ENCODE assay signal across 17 cellular contexts in the genomic region with DNA sequence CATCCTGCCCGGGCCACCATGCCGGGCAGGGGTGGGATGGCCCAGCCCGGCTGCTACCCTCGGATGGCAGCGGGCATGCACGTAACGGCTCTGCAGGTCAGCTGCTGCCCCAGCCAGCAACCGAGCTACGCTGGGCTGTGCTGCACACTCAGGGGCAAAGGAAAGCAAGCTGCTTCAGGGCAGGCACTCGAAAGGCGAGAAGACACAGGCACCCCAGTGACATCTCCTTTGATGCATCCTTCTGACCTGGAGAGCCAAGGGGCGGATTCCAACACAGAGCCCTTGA. TPM values are rescaled to one million over a fixed set of nuclear protein-coding genes. Genes with fewer than 3 reads are reported as not detected.
DNase-seq lines count a peak whose midpoint lies in the region; ATAC-seq, FAIRE-seq and TF ChIP-seq lines count a peak whose summit lies in the region.
"Had no signal": no experiment of that assay in that cellular context is flagged by ENCODE, and none has a peak within 500 bp of the region (broad histone marks: within the 10 kb centered on the region; RNA-seq: fewer than 3 reads in every experiment).

No MANE protein-coding gene starts in this region.

- H3K9me3 ChIP-seq in right lobe of liver (no peaks in the 10 kb centered on the region), HepG2 (ENCODE audit: low read length) (no peaks in the 10 kb centered on the region)

- ATAC-seq in right lobe of liver (no peak), HepG2 (no peak)

- CTCF ChIA-PET in HepG2 (lab: Yijun Ruan, JAX; ENCODE audit: low intra/inter-chr PET ratio, low total read pairs) = no interaction called here

- H3K36me3 ChIP-seq in right lobe of liver = no peaks in the 10 kb centered on the region
- H3K36me3 ChIP-seq in HepG2 (replicated peaks in 1 of 2; ENCODE audit: control insufficient read depth in 1 of 2, insufficient read depth in 2 of 2, low read length in 2 of 2) = peaks cover 4 to 5% of the 10 kb centered on the region in 2 experiments; a peak in 2 of 5 replicates

- no TSS peak for BruUV-seq in HepG2 (replicated peaks; lab: Mats Ljungman, UMichigan)

- in situ Hi-C loops in HepG2 (cut with HindIII; ENCODE audit: extremely low pct_ligation_motif_present, low pct_unique_long_range_greater_than_20kb) = no loop called here

- FAIRE-seq in HepG2 (lab: Jason Lieb, UNC) = no peak
- FAIRE-seq: A204.1, G401.6, GM12891 had no signal

- no peaks in the 10 kb centered on the region for H3K27me3 Mint-ChIP-seq in chondrocyte (ENCODE audit: low read depth)
- H3K27me3 Mint-ChIP-seq: B cell; CD4-positive, alpha-beta T cell had no signal

- TF ChIP-seq EP300 in HepG2 (IDR thresholded peaks at IDR 0.05; ENCODE audit: low read depth in 2 of 2, low read length in 2 of 2) (no peak), HepG2 (CRISPR knock-in tag; IDR thresholded peaks at IDR 0.05; ENCODE audit: borderline replicate concordance) (no peak)

- no peak overlapping the region for H3K9ac ChIP-seq in HepG2 (ENCODE audit: insufficient read depth, low read depth, low read length)
- H3K9ac ChIP-seq: GM23248 had no signal

- H3K27ac Mint-ChIP-seq in chondrocyte (ENCODE audit: unreplicated experiment) = no peak overlapping the region
- H3K27ac Mint-ChIP-seq: B cell; CD4-positive, alpha-beta T cell had no signal

- TF ChIP-seq RAD21 in HepG2 (CRISPR knock-in tag; IDR thresholded peaks at IDR 0.05) = no peak

- 100% methylated on average over 1 of the region's 12 CpGs for WGBS in right lobe of liver (ENCODE audit: insufficient coverage, low coverage, low lambda C conversion rate, missing lambda C conversion rate)
- 95% methylated on average over 8 of the region's 12 CpGs for WGBS in HepG2 (ENCODE audit: low lambda C conversion rate)

- intact Hi-C loops in right lobe of liver (cut with DNase I) = no loop called here
- intact Hi-C loops in HepG2 (cut with micrococcal nuclease; ENCODE audit: unreplicated experiment) = no loop called here
- intact Hi-C loops in posterior vena cava (cut with DNase I) = loop anchor here (10.0 kb wide), 2 partner anchors 247 to 493 kb away; no protein-coding TSS in a partner anchor

- POLR2A ChIA-PET in HepG2 (lab: Yijun Ruan, JAX) = interaction anchor here (5.1 kb wide), 1 partner anchor 9 kb away, joined by 20 read pairs; the partner anchor contains the start of gene HDAC4

- H3K4me3 Mint-ChIP-seq in chondrocyte (ENCODE audit: unreplicated experiment) = no peak overlapping the region
- H3K4me3 Mint-ChIP-seq: B cell; CD4-positive, alpha-beta T cell; H9 had no signal

- H3K4me2 ChIP-seq in HepG2 (ENCODE audit: low read depth, low read length) = no peak overlapping the region

- H3K9me3 Mint-ChIP-seq in chondrocyte (ENCODE audit: low read depth) = no peaks in the 10 kb centered on the region
- H3K9me3 Mint-ChIP-seq: CD4-positive, alpha-beta T cell; H9 had no signal

- peaks cover 10% of the 10 kb centered on the region for H3K4me1 Mint-ChIP-seq in chondrocyte (ENCODE audit: low read depth)

- DNase-seq in right lobe of liver (peak in 2 of 3 donors; percentile 27 to 33), HepG2 (ENCODE audit: low spot score) (no peak), chondrocyte (ENCODE audit: low spot score) (peak; percentile 75), posterior vena cava (ENCODE audit: low spot score) (peak; percentile 51), NCI-H748 (lab: John Stamatoyannopoulos, UW; ENCODE audit: unreplicated experiment) (no peak), NOMO-1 treated with dmso at 0.1 percent for 144 hours (lab: John Stamatoyannopoulos, UW; ENCODE audit: unreplicated experiment) (no peak), SK-N-DZ (ENCODE audit: low spot score) (no peak)
- DNase-seq: C1 segment of cervical spinal cord; Calu3; CD4-positive, alpha-beta T cell; EL; GM23248; H9 had no signal

- no peak for TF ChIP-seq CTCF in right lobe of liver (IDR thresholded peaks at IDR 0.05)
- TF ChIP-seq CTCF in HepG2 (CRISPR knock-in tag; IDR thresholded peaks at IDR 0.05) = no peak
- no peak for TF ChIP-seq CTCF in chondrocyte (IDR thresholded peaks at IDR 0.05)

- H3K27ac ChIP-seq in right lobe of liver (no peak overlapping the region), HepG2 (ENCODE audit: extremely low read length, insufficient read depth, low read length) (no peak overlapping the region)
- H3K27ac ChIP-seq: GM23248 had no signal

- no peak overlapping the region for H3K4me3 ChIP-seq in right lobe of liver
- H3K4me3 ChIP-seq in HepG2 (replicated peaks in 1 of 3; ENCODE audit: insufficient read depth in 1 of 3, low read depth in 2 of 3, low read length in 3 of 3) = no peak overlapping the region
- H3K4me3 ChIP-seq: GM23248 had no signal

- TF ChIP-seq POLR2A in right lobe of liver (IDR thresholded peaks at IDR 0.05) (no peak), HepG2 (IDR thresholded peaks at IDR 0.05; ENCODE audit: insufficient read depth in 1 of 2, low read depth in 2 of 2, low read length in 2 of 2) (no peak)

- no peak overlapping the region for H2AFZ ChIP-seq in HepG2 (ENCODE audit: low read length)
- H2AFZ ChIP-seq: GM23248 had no signal

- peaks cover 2% of the 10 kb centered on the region for H3K36me3 Mint-ChIP-seq in chondrocyte (ENCODE audit: low read depth)

- H3K79me2 ChIP-seq in HepG2 (ENCODE audit: insufficient read depth, low read length) = peaks cover 75% of the 10 kb centered on the region

- peaks cover 49% of the 10 kb centered on the region for H4K20me1 ChIP-seq in HepG2 (ENCODE audit: insufficient read depth, low read length)

- peaks cover 0 to 10% (median 4%) of the 10 kb centered on the region in 4 donors for H3K4me1 ChIP-seq in right lobe of liver
- H3K4me1 ChIP-seq in HepG2 (ENCODE audit: insufficient read depth, low read length) = peaks cover 13% of the 10 kb centered on the region; the same call in 1 of the 2 replicates

- no peaks in the 10 kb centered on the region for H3K27me3 ChIP-seq in right lobe of liver
- no peaks in the 10 kb centered on the region for H3K27me3 ChIP-seq in HepG2 (ENCODE audit: control insufficient read depth in 1 of 2, insufficient read depth in 2 of 2, low read length in 2 of 2)

TF ChIP-seq in HepG2, 621 proteins besides CTCF, POLR2A, EP300 and RAD21:
- TF ChIP-seq RCOR2 (CRISPR knock-in tag; IDR thresholded peaks at IDR 0.05) (no peak), ZNF20 (CRISPR knock-in tag; IDR thresholded peaks at IDR 0.05) (no peak), TCF7 (IDR thresholded peaks at IDR 0.05; ENCODE audit: low read depth) (no peak), ZNF552 (CRISPR knock-in tag; IDR thresholded peaks at IDR 0.05; ENCODE audit: borderline replicate concordance) (no peak), JUND (CRISPR knock-in tag; IDR thresholded peaks at IDR 0.05) (no peak), NFATC3 (CRISPR knock-in tag; IDR thresholded peaks at IDR 0.05) (no peak)

RNA-seq across cellular contexts. Expression of gene HDAC4, which starts 8.8 kb away (rescaled TPM):
- 10 to 100 TPM in 5 of 6 experiments, 1 to 10 TPM in 1; 8.9 to 22.4 (median 14.7) TPM for total RNA-seq in right lobe of liver
- total RNA-seq in HepG2 (2016; rRNA removed; fragmentation: Illumina TruSeq; extraction: Trizol) = 9.1 and 10.1 TPM in 2 replicates
- 19.0 and 23.2 TPM in 2 replicates for total RNA-seq in HepG2 (2016; cell fraction: cytosol; rRNA removed; fragmentation: Illumina TruSeq; extraction: Trizol; ENCODE audit: low read depth)
- total RNA-seq in HepG2 (2016; cell fraction: insoluble cytoplasmic fraction; rRNA removed; fragmentation: Illumina TruSeq; extraction: Trizol) = 8.7 and 10.2 TPM in 2 replicates
- total RNA-seq in HepG2 (2016; cell fraction: membrane; rRNA removed; fragmentation: Illumina TruSeq; extraction: Trizol) = 8.0 and 11.2 TPM in 2 replicates
- 14.9 and 20.4 TPM in 2 replicates for total RNA-seq in HepG2 (2016; cell fraction: nucleus; rRNA removed; fragmentation: Illumina TruSeq; extraction: Trizol)
- polyA plus RNA-seq in HepG2 (2011; rRNA removed) = 11.5 and 11.9 TPM in 2 replicates
- 6.8 and 7.6 TPM in 2 replicates for polyA plus RNA-seq in HepG2 (2011; cell fraction: cytosol; rRNA removed)
- polyA plus RNA-seq in HepG2 (2011; cell fraction: nucleus; rRNA removed) = 60.5 and 78.4 TPM in 2 replicates
- 8.7 and 10.7 TPM in 2 replicates for polyA plus RNA-seq in HepG2 (2012)
- polyA plus RNA-seq in HepG2 (2016; cell fraction: cytosol; fragmentation: Illumina TruSeq; extraction: Trizol; ENCODE audit: low read depth) = 0.57 and 0.92 TPM in 2 replicates
- polyA plus RNA-seq in HepG2 (2016; cell fraction: insoluble cytoplasmic fraction; fragmentation: Illumina TruSeq; extraction: Trizol; ENCODE audit: low read depth) = 5.1 and 7.0 TPM in 2 replicates
- 1.6 and 2.5 TPM in 2 replicates for polyA plus RNA-seq in HepG2 (2016; cell fraction: membrane; fragmentation: Illumina TruSeq; extraction: Trizol; ENCODE audit: low read depth)
- polyA plus RNA-seq in HepG2 (2016; cell fraction: nucleus; fragmentation: Illumina TruSeq; extraction: Trizol; ENCODE audit: insufficient read depth, low read depth) = 12.4 and 16.1 TPM in 2 replicates
- polyA minus RNA-seq in HepG2 (2011; rRNA and poly(A)+ RNA removed; ENCODE audit: low replicate concordance) = 27.5 and 29.0 TPM in 2 replicates
- 10.9 and 14.4 TPM in 2 replicates for polyA minus RNA-seq in HepG2 (2011; cell fraction: cytosol; rRNA and poly(A)+ RNA removed)
- 64.9 and 80.1 TPM in 2 replicates for polyA minus RNA-seq in HepG2 (2011; cell fraction: nucleus; rRNA and poly(A)+ RNA removed)
- 16.4 to 27.0 TPM (median 22.3 TPM) in 3 replicates for total RNA-seq in chondrocyte
- 10 to 100 TPM; 47.6 to 66.9 TPM for total RNA-seq in posterior vena cava
- 4.2 and 39.5 TPM in 2 replicates for polyA plus RNA-seq in SK-N-DZ (2014; cell fraction: cytosol; rRNA removed)
- 27.1 and 28.5 TPM in 2 replicates for polyA plus RNA-seq in SK-N-DZ (2014; cell fraction: nucleus; rRNA removed)

Comparison
In these comparisons a context has a peak if more than half of its experiments do, and no peak if none do; other contexts are left out.
1. DNase-seq: peak in right lobe of liver (2 of 3), chondrocyte (single experiment) and posterior vena cava (single experiment); none in HepG2 (single experiment), NCI-H748 (single experiment), NOMO-1 treated with dmso at 0.1 percent for 144 hours (single experiment) and SK-N-DZ (single experiment).
2. intact Hi-C loops: an anchor here in posterior vena cava (10.0 kb wide); none called in right lobe of liver and HepG2.